1 cellular context compared by ENCODE assay signal in the genomic region with DNA sequence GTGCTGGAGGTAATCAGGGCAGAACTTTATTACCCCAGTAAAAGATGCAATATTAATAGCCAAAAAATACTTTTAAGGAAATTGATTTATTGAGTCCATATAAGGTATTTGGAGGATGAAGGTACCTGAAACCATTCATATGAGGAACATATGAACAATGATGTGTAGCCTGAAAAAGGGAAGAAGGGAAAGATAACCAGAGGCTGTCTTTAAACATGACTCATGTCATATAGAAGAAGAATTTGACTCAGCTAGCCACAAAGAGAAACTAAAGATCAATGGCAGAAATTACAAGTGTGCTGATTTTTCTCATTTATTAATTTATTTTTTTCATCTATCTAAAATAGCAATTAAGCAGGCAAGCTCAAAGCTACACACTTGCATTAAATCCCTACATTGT.
TF ChIP-seq lines count a peak whose summit lies in the region.

No MANE protein-coding gene starts in this region.

TF ChIP-seq in IMR-90, 13 proteins besides CTCF, POLR2A, EP300 and RAD21 (continued from another document):
- TF ChIP-seq, protein P1, sequence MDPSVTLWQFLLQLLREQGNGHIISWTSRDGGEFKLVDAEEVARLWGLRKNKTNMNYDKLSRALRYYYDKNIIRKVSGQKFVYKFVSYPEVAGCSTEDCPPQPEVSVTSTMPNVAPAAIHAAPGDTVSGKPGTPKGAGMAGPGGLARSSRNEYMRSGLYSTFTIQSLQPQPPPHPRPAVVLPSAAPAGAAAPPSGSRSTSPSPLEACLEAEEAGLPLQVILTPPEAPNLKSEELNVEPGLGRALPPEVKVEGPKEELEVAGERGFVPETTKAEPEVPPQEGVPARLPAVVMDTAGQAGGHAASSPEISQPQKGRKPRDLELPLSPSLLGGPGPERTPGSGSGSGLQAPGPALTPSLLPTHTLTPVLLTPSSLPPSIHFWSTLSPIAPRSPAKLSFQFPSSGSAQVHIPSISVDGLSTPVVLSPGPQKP (IDR thresholded peaks at IDR 0.05; ENCODE audit: borderline replicate concordance, low read depth, low read length), result no peak
- TF ChIP-seq NFE2L2 (IDR thresholded peaks at IDR 0.05; ENCODE audit: low read depth, low read length) (no peak), RCOR1 (IDR thresholded peaks at IDR 0.05; ENCODE audit: insufficient replicate concordance, low read length) (no peak), SMC3 (IDR thresholded peaks at IDR 0.05; ENCODE audit: low read depth, low read length) (no peak)
- TF ChIP-seq, protein P2, sequence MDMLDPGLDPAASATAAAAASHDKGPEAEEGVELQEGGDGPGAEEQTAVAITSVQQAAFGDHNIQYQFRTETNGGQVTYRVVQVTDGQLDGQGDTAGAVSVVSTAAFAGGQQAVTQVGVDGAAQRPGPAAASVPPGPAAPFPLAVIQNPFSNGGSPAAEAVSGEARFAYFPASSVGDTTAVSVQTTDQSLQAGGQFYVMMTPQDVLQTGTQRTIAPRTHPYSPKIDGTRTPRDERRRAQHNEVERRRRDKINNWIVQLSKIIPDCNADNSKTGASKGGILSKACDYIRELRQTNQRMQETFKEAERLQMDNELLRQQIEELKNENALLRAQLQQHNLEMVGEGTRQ (IDR thresholded peaks at IDR 0.05; ENCODE audit: low read depth, low read length), result no peak
